13 cellular contexts compared by ENCODE assay signal in the genomic region with DNA sequence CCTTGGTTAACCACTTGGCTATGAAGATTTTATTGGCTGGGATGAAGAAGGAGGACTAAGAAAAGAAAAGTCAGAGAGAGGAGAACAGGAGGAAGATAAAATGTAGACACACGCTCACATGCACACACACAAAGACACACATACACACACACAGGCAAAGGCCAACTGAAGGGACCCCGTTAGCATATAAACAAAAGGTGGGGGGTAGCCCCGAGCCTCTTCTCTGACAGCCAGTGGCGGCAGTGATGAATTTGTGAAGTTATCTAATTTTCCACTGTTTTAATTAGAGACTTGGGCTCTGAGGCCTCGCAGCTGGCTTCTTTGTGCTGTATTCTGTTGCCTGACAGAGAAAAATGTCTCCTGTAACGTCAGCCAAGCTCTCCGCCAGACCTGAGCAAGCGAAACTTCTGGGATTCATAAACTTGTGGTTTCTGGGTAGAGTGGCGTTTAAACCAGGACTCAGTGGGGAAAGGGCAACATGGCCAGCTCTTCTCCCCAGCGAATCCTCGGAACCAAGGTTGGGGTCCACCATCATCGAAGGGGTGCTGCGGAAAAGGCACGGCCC.
DNase-seq lines count a peak whose midpoint lies in the region; ATAC-seq, FAIRE-seq and TF ChIP-seq lines count a peak whose summit lies in the region.
"Had no signal": no experiment of that assay in that cellular context is flagged by ENCODE, and none has a peak within 500 bp of the region (broad histone marks: within the 10 kb centered on the region; RNA-seq: fewer than 3 reads in every experiment).

No MANE protein-coding gene starts in this region.

- peaks cover 0 to 14% (median 7%) of the 10 kb centered on the region in 4 donors for H3K4me1 ChIP-seq in transverse colon
- H3K4me1 ChIP-seq in thyroid gland, result no peaks in the 10 kb centered on the region
- H3K4me1 ChIP-seq: Caco-2, gastrocnemius medialis had no signal

- H3K27ac ChIP-seq in brain microvascular endothelial cell (no peak overlapping the region), transverse colon (peak overlapping the region; percentile 77 to 91 (median 82)), thyroid gland (no peak overlapping the region)
- H3K27ac ChIP-seq: gastrocnemius medialis had no signal

- peak; percentile 38 for DNase-seq in H54 (ENCODE audit: insufficient read length, low spot score)
- peak; percentile 9 for DNase-seq in brain microvascular endothelial cell
- DNase-seq in medulla oblongata (ENCODE audit: extremely low spot score), result peak; percentile 5
- DNase-seq in transverse colon, result peak; percentile 34
- DNase-seq in thyroid gland, result no peak
- no peak for DNase-seq in T-helper 9 cell
- DNase-seq in activated CD4-positive, alpha-beta T cell treated with anti-CD3 and anti-CD28 coated beads for 4 hours, result no peak
- DNase-seq: Caco-2, gastrocnemius medialis, left ventricle myocardium superior, NCI-H187, trophoblast cell had no signal

- H3K9me3 ChIP-seq in transverse colon (no peaks in the 10 kb centered on the region), thyroid gland (no peaks in the 10 kb centered on the region)
- H3K9me3 ChIP-seq: Caco-2, gastrocnemius medialis had no signal

- 42 to 74% methylated on average over 4 to 14 of the region's 14 CpGs for WGBS in transverse colon (ENCODE audit: low coverage in 1 of 2), 2 donors
- 60 to 63% methylated on average over 14 of the region's 14 CpGs for WGBS in thyroid gland, 2 donors

- no peak for ATAC-seq in HG02970 (IDR thresholded peaks at IDR 0.05; ENCODE audit: low FRiP score, unreplicated experiment)
- ATAC-seq: gastrocnemius medialis, left ventricle myocardium superior had no signal

- TF ChIP-seq POLR2A in H54 (IDR thresholded peaks at IDR 0.05; ENCODE audit: low read depth, low read length) (no peak), transverse colon (IDR thresholded peaks at IDR 0.05) (no peak), thyroid gland (IDR thresholded peaks at IDR 0.05) (no peak)

- in situ Hi-C loops in brain microvascular endothelial cell (cut with HindIII; ENCODE audit: low pct_ligation_motif_present, low sequenced_read_pairs) (no loop called here), transverse colon (cut with MboI; ENCODE audit: low pct_ligation_motif_present in 1 of 4, low pct_unique_long_range_greater_than_20kb in 1 of 4, low sequenced_read_pairs in 3 of 4) (no loop called here)

- TF ChIP-seq CTCF in brain microvascular endothelial cell (IDR thresholded peaks at IDR 0.05; ENCODE audit: low read depth, low read length, missing control alignments), result no peak
- peak in 1 of 5 experiments; percentile 13 for TF ChIP-seq CTCF in transverse colon (IDR thresholded peaks at IDR 0.05)
- no peak for TF ChIP-seq CTCF in thyroid gland (IDR thresholded peaks at IDR 0.05)

- no peaks in the 10 kb centered on the region for H3K27me3 ChIP-seq in brain microvascular endothelial cell (replicated peaks)
- no peaks in the 10 kb centered on the region for H3K27me3 ChIP-seq in transverse colon
- H3K27me3 ChIP-seq in thyroid gland, result no peaks in the 10 kb centered on the region

- H3K36me3 ChIP-seq in brain microvascular endothelial cell (replicated peaks) (no peaks in the 10 kb centered on the region), transverse colon (no peaks in the 10 kb centered on the region), thyroid gland (no peaks in the 10 kb centered on the region)
- H3K36me3 ChIP-seq: gastrocnemius medialis had no signal

- H3K4me3 ChIP-seq in brain microvascular endothelial cell (ENCODE audit: low read depth, low read length), result no peak overlapping the region
- no peak overlapping the region for H3K4me3 ChIP-seq in transverse colon
- no peak overlapping the region for H3K4me3 ChIP-seq in thyroid gland (replicated peaks in 1 of 3)
- H3K4me3 ChIP-seq: gastrocnemius medialis had no signal

- intact Hi-C loops in transverse colon (cut with DNase I; ENCODE audit: low total_unique reads), result loop anchor here (5.0 kb wide), 1 partner anchor 36 kb away; no protein-coding TSS in a partner anchor
- intact Hi-C loops in thyroid gland (cut with DNase I), result no loop called here

- no peak for TF ChIP-seq EP300 in transverse colon (IDR thresholded peaks at IDR 0.05; ENCODE audit: low read depth)

- FAIRE-seq in H54 (lab: Jason Lieb, UNC), result no peak

Comparison
In these comparisons a context has a peak if more than half of its experiments do, and no peak if none do; other contexts are left out.
1. DNase-seq: peak in H54 (single experiment), brain microvascular endothelial cell (single experiment), medulla oblongata (single experiment) and transverse colon (single experiment); none in thyroid gland (0 of 2), T-helper 9 cell (single experiment) and activated CD4-positive, alpha-beta T cell treated with anti-CD3 and anti-CD28 coated beads for 4 hours (0 of 2).
2. H3K27ac ChIP-seq: peak in transverse colon (4 of 4); none in brain microvascular endothelial cell (single experiment) and thyroid gland (0 of 3).